In the genomic region with DNA sequence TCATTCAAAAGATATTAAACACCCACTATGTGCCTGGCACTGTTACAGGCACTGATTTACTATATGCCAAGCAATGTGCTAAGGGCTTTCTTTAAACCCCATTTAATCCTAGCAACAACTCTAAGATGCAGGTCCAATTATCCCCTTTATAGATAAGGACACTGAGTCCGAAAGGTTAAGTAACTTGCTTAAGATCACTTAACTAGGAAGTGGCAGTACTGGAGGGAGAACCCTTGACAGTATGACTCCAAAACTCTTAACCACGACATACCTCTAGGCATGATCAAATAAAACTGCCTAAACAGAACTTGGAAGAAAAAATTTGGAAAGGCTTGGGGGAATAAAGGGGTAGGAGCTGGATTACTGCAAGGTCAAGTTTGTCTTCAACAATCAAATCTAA, we compare ENCODE assay signal across 8 cellular contexts. TPM values are rescaled to one million over a fixed set of nuclear protein-coding genes. Genes with fewer than 3 reads are reported as not detected.
DNase-seq lines count a peak whose midpoint lies in the region; ATAC-seq, FAIRE-seq and TF ChIP-seq lines count a peak whose summit lies in the region.

No MANE protein-coding gene starts in this region.

- H3K27ac Mint-ChIP-seq in activated T-helper 17 cell treated with anti-CD3 and anti-CD28 coated beads, Interleukin-2, amount 50 U/mL, for 72 hours: peak overlapping the region; percentile 50

- CTCF ChIA-PET in HepG2 (lab: Yijun Ruan, JAX; ENCODE audit: low intra/inter-chr PET ratio, low total read pairs): no interaction called here

- H3K9ac ChIP-seq in HepG2 (ENCODE audit: insufficient read depth, low read depth, low read length): peak overlapping the region; percentile 91

- in situ Hi-C loops in HepG2 (cut with HindIII; ENCODE audit: extremely low pct_ligation_motif_present, low pct_unique_long_range_greater_than_20kb): no loop called here

- peak overlapping the region; percentile 75 for H3K4me3 Mint-ChIP-seq in activated T-helper 17 cell treated with anti-CD3 and anti-CD28 coated beads, Interleukin-2, amount 50 U/mL, for 72 hours

- H3K9me3 ChIP-seq in cardiac muscle cell (ENCODE audit: low read depth) (no peaks in the 10 kb centered on the region), HepG2 (ENCODE audit: low read length) (no peaks in the 10 kb centered on the region), upper lobe of left lung (no peaks in the 10 kb centered on the region), aorta (ENCODE audit: control insufficient read depth, low read length) (no peaks in the 10 kb centered on the region)

- TF ChIP-seq RAD21 in HepG2 (CRISPR knock-in tag; IDR thresholded peaks at IDR 0.05): no peak

- TF ChIP-seq POLR2A in HepG2 (IDR thresholded peaks at IDR 0.05; ENCODE audit: insufficient read depth in 1 of 2, low read depth in 2 of 2, low read length in 2 of 2) (no peak), upper lobe of left lung (IDR thresholded peaks at IDR 0.05) (peak in 1 of 4 donors; percentile 20)

- H3K27me3 ChIP-seq in cardiac muscle cell: no peaks in the 10 kb centered on the region
- no peaks in the 10 kb centered on the region; a peak in 1 of 5 replicates for H3K27me3 ChIP-seq in HepG2 (ENCODE audit: control insufficient read depth in 1 of 2, insufficient read depth in 2 of 2, low read length in 2 of 2)
- no peaks in the 10 kb centered on the region for H3K27me3 ChIP-seq in upper lobe of left lung
- H3K27me3 ChIP-seq in aorta (ENCODE audit: control insufficient read depth in 1 of 2, insufficient read depth in 2 of 2, low read length in 1 of 2): no peaks in the 10 kb centered on the region

- H3K4me1 Mint-ChIP-seq in activated T-helper 17 cell treated with anti-CD3 and anti-CD28 coated beads, Interleukin-2, amount 50 U/mL, for 72 hours: peaks cover 37% of the 10 kb centered on the region

- POLR2A ChIA-PET in HepG2 (lab: Yijun Ruan, JAX): no interaction called here

- H3K4me3 ChIP-seq in cardiac muscle cell (peak overlapping the region; percentile 99), HepG2 (replicated peaks in 1 of 3; ENCODE audit: insufficient read depth in 1 of 3, low read depth in 2 of 3, low read length in 3 of 3) (peak overlapping the region; percentile 88 to 93 (median 91); a peak in 5 of 6 replicates), upper lobe of left lung (peak overlapping the region in 3 of 4 donors; percentile 88 to 98 (median 95)), aorta (ENCODE audit: low read length in 2 of 2) (peak overlapping the region in 1 of 2 donors; percentile 91)

- BruUV-seq in HepG2 (replicated peaks; lab: Mats Ljungman, UMichigan): no TSS peak

- 26% methylated on average over 2 of the region's 2 CpGs for WGBS in HepG2 (ENCODE audit: low lambda C conversion rate)
- WGBS in upper lobe of left lung, 2 donors: 17 to 23% methylated on average over 2 of the region's 2 CpGs
- WGBS in aorta, 2 donors: 13 to 16% methylated on average over 2 of the region's 2 CpGs

- no peaks in the 10 kb centered on the region for H3K9me3 Mint-ChIP-seq in activated T-helper 17 cell treated with anti-CD3 and anti-CD28 coated beads, Interleukin-2, amount 50 U/mL, for 72 hours

- H3K27ac ChIP-seq in cardiac muscle cell (peak overlapping the region; percentile 97), HepG2 (ENCODE audit: extremely low read length, insufficient read depth, low read length) (peak overlapping the region; percentile 81), upper lobe of left lung (peak overlapping the region in 3 of 4 donors; percentile 94 to 99 (median 99)), aorta (ENCODE audit: low read depth in 1 of 2, low read length in 2 of 2) (no peak overlapping the region)

- ATAC-seq in left ventricle myocardium superior (no peak), HepG2 (no peak), upper lobe of left lung (ENCODE audit: low FRiP score in 2 of 2) (no peak), HG03439 (IDR thresholded peaks at IDR 0.05; ENCODE audit: unreplicated experiment) (no peak), aorta (ENCODE audit: low FRiP score) (no peak)
- no peak for ATAC-seq in activated T-helper 17 cell treated with anti-CD3 and anti-CD28 coated beads, Interleukin-2, amount 50 U/mL, for 72 hours (replicated peaks)

- peaks cover 29% of the 10 kb centered on the region for H3K36me3 Mint-ChIP-seq in activated T-helper 17 cell treated with anti-CD3 and anti-CD28 coated beads, Interleukin-2, amount 50 U/mL, for 72 hours (ENCODE audit: low read depth)

- peaks cover 58% of the 10 kb centered on the region for H4K20me1 ChIP-seq in HepG2 (ENCODE audit: insufficient read depth, low read length)

- H3K36me3 ChIP-seq in cardiac muscle cell: no peaks in the 10 kb centered on the region
- H3K36me3 ChIP-seq in HepG2 (replicated peaks in 1 of 2; ENCODE audit: control insufficient read depth in 1 of 2, insufficient read depth in 2 of 2, low read length in 2 of 2): no peaks in the 10 kb centered on the region
- H3K36me3 ChIP-seq in upper lobe of left lung: no peaks in the 10 kb centered on the region
- H3K36me3 ChIP-seq in aorta (ENCODE audit: control insufficient read depth in 1 of 2, insufficient read depth in 2 of 2, low read length in 1 of 2): no peaks in the 10 kb centered on the region

- no peak for TF ChIP-seq CTCF in cardiac muscle cell (IDR thresholded peaks at IDR 0.05; ENCODE audit: low read depth, low read length)
- no peak for TF ChIP-seq CTCF in HepG2 (CRISPR knock-in tag; IDR thresholded peaks at IDR 0.05)
- TF ChIP-seq CTCF in upper lobe of left lung (IDR thresholded peaks at IDR 0.05): no peak

- intact Hi-C loops in left ventricle myocardium superior (cut with micrococcal nuclease): no loop called here
- intact Hi-C loops in HepG2 (cut with micrococcal nuclease; ENCODE audit: unreplicated experiment): loop anchor here (5.0 kb wide), 1 partner anchor 68 kb away; no protein-coding TSS in a partner anchor
- intact Hi-C loops in aorta (cut with DNase I): no loop called here

- H3K27me3 Mint-ChIP-seq in activated T-helper 17 cell treated with anti-CD3 and anti-CD28 coated beads, Interleukin-2, amount 50 U/mL, for 72 hours: no peaks in the 10 kb centered on the region

- H3K4me1 ChIP-seq in cardiac muscle cell (ENCODE audit: low read depth) (peaks cover 49% of the 10 kb centered on the region), HepG2 (ENCODE audit: insufficient read depth, low read length) (peaks cover 77% of the 10 kb centered on the region), upper lobe of left lung (peaks cover 44 to 67% (median 56%) of the 10 kb centered on the region in 4 donors), aorta (ENCODE audit: control insufficient read depth in 1 of 2, insufficient read depth in 2 of 2, low read length in 2 of 2) (peaks cover 0 to 5% of the 10 kb centered on the region in 2 donors)

- H3K79me2 ChIP-seq in HepG2 (ENCODE audit: insufficient read depth, low read length): peaks cover 70% of the 10 kb centered on the region

- TF ChIP-seq EP300 in HepG2 (IDR thresholded peaks at IDR 0.05; ENCODE audit: low read depth in 2 of 2, low read length in 2 of 2): no peak
- TF ChIP-seq EP300 in HepG2 (CRISPR knock-in tag; IDR thresholded peaks at IDR 0.05; ENCODE audit: borderline replicate concordance): no peak
- no peak for TF ChIP-seq EP300 in upper lobe of left lung (IDR thresholded peaks at IDR 0.05)

- H3K4me2 ChIP-seq in HepG2 (ENCODE audit: low read depth, low read length): peak overlapping the region; percentile 89

- no peak for FAIRE-seq in HepG2 (lab: Jason Lieb, UNC)

- DNase-seq in cardiac muscle cell (ENCODE audit: low read depth in 1 of 2, low spot score in 1 of 2): peak in 1 of 2 donors; percentile 10
- no peak for DNase-seq in left ventricle myocardium superior
- no peak for DNase-seq in HepG2 (ENCODE audit: low spot score)
- no peak for DNase-seq in upper lobe of left lung
- DNase-seq in NCI-H446 (lab: John Stamatoyannopoulos, UW): no peak
- DNase-seq in aorta: no peak

- no peak overlapping the region for H2AFZ ChIP-seq in HepG2 (ENCODE audit: low read length)

TF ChIP-seq in HepG2, 621 proteins besides CTCF, POLR2A, EP300 and RAD21 (continues in another document):
- no peak for TF ChIP-seq PAX8 (CRISPR knock-in tag; IDR thresholded peaks at IDR 0.05; ENCODE audit: borderline replicate concordance)
- TF ChIP-seq, protein P1, sequence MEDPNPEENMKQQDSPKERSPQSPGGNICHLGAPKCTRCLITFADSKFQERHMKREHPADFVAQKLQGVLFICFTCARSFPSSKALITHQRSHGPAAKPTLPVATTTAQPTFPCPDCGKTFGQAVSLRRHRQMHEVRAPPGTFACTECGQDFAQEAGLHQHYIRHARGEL (CRISPR knock-in tag; IDR thresholded peaks at IDR 0.05): no peak

RNA-seq across cellular contexts. Expression of a gene that starts 1.7 kb away (rescaled TPM):
- total RNA-seq in cardiac muscle cell: 16.5 and 17.4 TPM in 2 replicates
- 54.2 and 68.0 TPM in 2 replicates for polyA plus RNA-seq in cardiac muscle cell
- total RNA-seq in left ventricle myocardium superior: 57.7 TPM
- total RNA-seq in activated T-helper 17 cell treated with anti-CD3 and anti-CD28 coated beads, Interleukin-2, amount 50 U/mL, for 72 hours: 10 to 100 TPM; 45.4 to 66.4 TPM
- 19.3 and 42.2 TPM in 2 replicates for total RNA-seq in HepG2 (2016; rRNA removed; fragmentation: Illumina TruSeq; extraction: Trizol)
- 2.8 and 4.0 TPM in 2 replicates for total RNA-seq in HepG2 (2016; cell fraction: cytosol; rRNA removed; fragmentation: Illumina TruSeq; extraction: Trizol; ENCODE audit: low read depth)
- total RNA-seq in HepG2 (2016; cell fraction: insoluble cytoplasmic fraction; rRNA removed; fragmentation: Illumina TruSeq; extraction: Trizol): 18.4 and 42.0 TPM in 2 replicates
- 18.7 and 20.5 TPM in 2 replicates for total RNA-seq in HepG2 (2016; cell fraction: membrane; rRNA removed; fragmentation: Illumina TruSeq; extraction: Trizol)
- 24.4 and 28.8 TPM in 2 replicates for total RNA-seq in HepG2 (2016; cell fraction: nucleus; rRNA removed; fragmentation: Illumina TruSeq; extraction: Trizol)
- 15.3 and 17.4 TPM in 2 replicates for polyA plus RNA-seq in HepG2 (2011; rRNA removed)
- 6.4 and 13.9 TPM in 2 replicates for polyA plus RNA-seq in HepG2 (2011; cell fraction: cytosol; rRNA removed)
- polyA plus RNA-seq in HepG2 (2011; cell fraction: nucleus; rRNA removed): 9.5 and 11.9 TPM in 2 replicates
- polyA plus RNA-seq in HepG2 (2012): 31.9 and 33.9 TPM in 2 replicates
- polyA plus RNA-seq in HepG2 (2016; cell fraction: cytosol; fragmentation: Illumina TruSeq; extraction: Trizol; ENCODE audit: low read depth): 2.7 and 2.8 TPM in 2 replicates
- 58.3 and 63.3 TPM in 2 replicates for polyA plus RNA-seq in HepG2 (2016; cell fraction: insoluble cytoplasmic fraction; fragmentation: Illumina TruSeq; extraction: Trizol; ENCODE audit: low read depth)
- polyA plus RNA-seq in HepG2 (2016; cell fraction: membrane; fragmentation: Illumina TruSeq; extraction: Trizol; ENCODE audit: low read depth): 12.2 and 12.7 TPM in 2 replicates
- polyA plus RNA-seq in HepG2 (2016; cell fraction: nucleus; fragmentation: Illumina TruSeq; extraction: Trizol; ENCODE audit: insufficient read depth, low read depth): 39.9 TPM in 2 replicates
- 8.0 and 11.9 TPM in 2 replicates for polyA minus RNA-seq in HepG2 (2011; rRNA and poly(A)+ RNA removed; ENCODE audit: low replicate concordance)
- 14.1 and 21.2 TPM in 2 replicates for polyA minus RNA-seq in HepG2 (2011; cell fraction: cytosol; rRNA and poly(A)+ RNA removed)
- 18.9 and 25.6 TPM in 2 replicates for polyA minus RNA-seq in HepG2 (2011; cell fraction: nucleus; rRNA and poly(A)+ RNA removed)
- total RNA-seq in upper lobe of left lung: 10 to 100 TPM; 21.3 to 90.8 (median 77.4) TPM
- 10 to 100 TPM; 48.3 to 52.7 TPM for total RNA-seq in aorta
- polyA plus RNA-seq in aorta: 10 to 100 TPM; 29.3 to 32.6 TPM

Comparison
In these comparisons a context has a peak if more than half of its experiments do, and no peak if none do; other contexts are left out.
1. H3K27ac ChIP-seq: peak in cardiac muscle cell (single experiment), HepG2 (single experiment) and upper lobe of left lung (3 of 4); none in aorta (0 of 2).